Comparison of ENCODE assay signal across 23 cellular contexts in the genomic region with DNA sequence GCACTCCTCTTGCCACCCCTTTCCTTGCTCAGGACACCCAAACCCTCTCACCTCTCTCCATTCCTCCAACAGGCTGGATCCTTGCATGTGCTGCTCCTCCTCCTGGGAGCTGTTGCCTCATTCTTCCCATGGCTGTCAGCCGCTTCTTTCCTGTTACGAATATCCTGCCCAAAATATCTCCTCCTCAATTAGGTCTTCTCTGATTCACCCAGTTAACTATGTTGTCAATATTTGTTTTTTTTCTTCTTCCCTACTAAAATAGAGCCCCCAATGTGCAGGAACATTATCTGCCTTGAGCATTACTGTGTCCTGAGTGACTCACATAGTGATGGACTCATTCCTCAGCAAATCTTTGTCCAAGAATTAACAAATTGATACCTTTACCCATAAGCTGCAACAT.
DNase-seq lines count a peak whose midpoint lies in the region.
"Had no signal": no experiment of that assay in that cellular context is flagged by ENCODE, and none has a peak within 500 bp of the region (broad histone marks: within the 10 kb centered on the region; RNA-seq: fewer than 3 reads in every experiment).

No MANE protein-coding gene starts in this region.

- no peak overlapping the region for H4K8ac ChIP-seq in mesenchymal stem cell (ENCODE audit: low read length)

- no peaks in the 10 kb centered on the region for H3K9me3 ChIP-seq in mesenchymal stem cell (ENCODE audit: control insufficient read depth, low read length)
- H3K9me3 ChIP-seq: A549, prostate gland had no signal

- WGBS in mesenchymal stem cell, result 80% methylated on average over 2 of the region's 2 CpGs

- H3K9ac ChIP-seq in mesenchymal stem cell (ENCODE audit: low read length), result peak overlapping the region; percentile 63

- H2BK5ac ChIP-seq in mesenchymal stem cell (ENCODE audit: low read depth, low read length, poor library complexity, severe bottlenecking), result no peak overlapping the region

- no peak overlapping the region for H3K18ac ChIP-seq in mesenchymal stem cell (ENCODE audit: low read depth in 1 of 2, low read length in 2 of 2)

- H3K4me1 ChIP-seq in ACC112 (ENCODE audit: control insufficient read depth, insufficient read depth, low read length, unreplicated experiment) (peaks cover 58% of the 10 kb centered on the region), mesenchymal stem cell (ENCODE audit: control insufficient read depth, insufficient read depth, low read depth, low read length) (peaks cover 16% of the 10 kb centered on the region)
- H3K4me1 ChIP-seq: A549, prostate gland had no signal

- H3K4me3 ChIP-seq in ACC112 (ENCODE audit: low read depth, low read length), result peak overlapping the region; percentile 52
- peak overlapping the region in 1 of 2 experiments; percentile 1 for H3K4me3 ChIP-seq in mesenchymal stem cell (ENCODE audit: insufficient read depth in 1 of 2, low read depth in 1 of 2, low read length in 2 of 2)
- H3K4me3 ChIP-seq: A549, prostate gland had no signal

- H3K27me3 ChIP-seq in ACC112 (ENCODE audit: insufficient read depth, low read length) (no peaks in the 10 kb centered on the region), mesenchymal stem cell (ENCODE audit: control insufficient read depth in 1 of 2, insufficient read depth in 1 of 2, low read length in 2 of 2) (no peaks in the 10 kb centered on the region)

- no peaks in the 10 kb centered on the region for H3K79me2 ChIP-seq in ACC112 (ENCODE audit: control insufficient read depth, insufficient read depth, low read length, unreplicated experiment)

- H2BK15ac ChIP-seq in mesenchymal stem cell (ENCODE audit: low read depth, poor library complexity, severe bottlenecking), result no peak overlapping the region

- peaks cover 1% of the 10 kb centered on the region for H3K79me1 ChIP-seq in mesenchymal stem cell (replicated peaks; ENCODE audit: low read length, poor library complexity, severe bottlenecking)

- intact Hi-C loops in head of caudate nucleus (cut with DNase I), result no loop called here

- H2AK5ac ChIP-seq in mesenchymal stem cell (ENCODE audit: low read length, severe bottlenecking), result no peak overlapping the region

- peak overlapping the region; percentile 97 for H3K27ac ChIP-seq in ACC112 (ENCODE audit: low read depth, low read length)
- H3K27ac ChIP-seq in epithelial cell of prostate, result peak overlapping the region; percentile 86
- peak overlapping the region; percentile 65 for H3K27ac ChIP-seq in mesenchymal stem cell (ENCODE audit: low read length, poor library complexity, severe bottlenecking)
- H3K27ac ChIP-seq in substantia nigra (ENCODE audit: low read depth, low read length, poor library complexity, severe bottlenecking), result no peak overlapping the region
- H3K27ac ChIP-seq: A549, prostate gland, VCaP had no signal

- H3K4me2 ChIP-seq in mesenchymal stem cell (ENCODE audit: low read length, poor library complexity, severe bottlenecking), result no peak overlapping the region
- H3K4me2 ChIP-seq: A549 had no signal

- DNase-seq in RPMI7951 (ENCODE audit: low read depth) (peak; percentile 73), epithelial cell of prostate (ENCODE audit: low read depth, low spot score) (no peak), mesenchymal stem cell (no peak), NK-92 (lab: John Stamatoyannopoulos, UW; ENCODE audit: unreplicated experiment) (no peak), CD1c-positive myeloid dendritic cell (ENCODE audit: extremely low spot score) (no peak), substantia nigra (lab: John Stamatoyannopoulos, UW) (no peak), head of caudate nucleus (no peak)
- DNase-seq: activated CD4-positive, alpha-beta memory T cell treated with anti-CD3 and anti-CD28 coated beads for 36 hours; activated T-cell treated with anti-CD3 and anti-CD28 coated beads, Interleukin-2, amount 50 U/mL, for 4 hours; CD4-positive, alpha-beta memory T cell; central memory CD4-positive, alpha-beta T cell; effector CD8-positive, alpha-beta T cell; H9; Kasumi-1; natural killer cell; NCI-H146; NCI-H2227 treated with DMSO at 0.1 percent for 48 hours; NK-92 treated with Interleukin-12 subunit alpha and Interleukin-12 subunit beta, amount 100 ng/mL, for 24 hours; stimulated activated naive CD4-positive, alpha-beta T cell had no signal

- H3K14ac ChIP-seq in mesenchymal stem cell (ENCODE audit: low read length in 2 of 2), result no peak overlapping the region

- H3K23ac ChIP-seq in mesenchymal stem cell (ENCODE audit: low read length in 2 of 2), result no peak overlapping the region

- no peak overlapping the region for H4K91ac ChIP-seq in mesenchymal stem cell (ENCODE audit: low read length)

- no peak overlapping the region for H3K4ac ChIP-seq in mesenchymal stem cell (ENCODE audit: low read depth in 1 of 2, low read length in 2 of 2)

- H2AFZ ChIP-seq in ACC112 (ENCODE audit: low read length, unreplicated experiment), result no peak overlapping the region
- no peak overlapping the region for H2AFZ ChIP-seq in mesenchymal stem cell (ENCODE audit: low read depth, low read length)

- H2BK120ac ChIP-seq in mesenchymal stem cell (ENCODE audit: low read depth, low read length), result no peak overlapping the region

- H3K36me3 ChIP-seq in ACC112 (ENCODE audit: insufficient read depth, low read length) (no peaks in the 10 kb centered on the region), mesenchymal stem cell (ENCODE audit: control insufficient read depth in 1 of 2, insufficient read depth in 2 of 2, low read depth in 1 of 2, low read length in 2 of 2) (no peaks in the 10 kb centered on the region)
- H3K36me3 ChIP-seq: prostate gland had no signal

- no peak overlapping the region for H2BK12ac ChIP-seq in mesenchymal stem cell (ENCODE audit: low read length in 2 of 2)
